10 cellular contexts compared by ENCODE assay signal in genomic region chr17:19669680-19670079, GRCh38. TPM values are rescaled to one million over a fixed set of nuclear protein-coding genes. Genes with fewer than 3 reads are reported as not detected.
"Had no signal": no experiment of that assay in that cellular context is flagged by ENCODE, and none has a peak within 500 bp of the region (broad histone marks: within the 10 kb centered on the region; RNA-seq: fewer than 3 reads in every experiment).

No MANE protein-coding gene starts in this region.

RNA-seq across cellular contexts. Expression of gene SLC47A2, which starts 46.7 kb away (rescaled TPM):
- total RNA-seq: activated CD4-positive, alpha-beta memory T cell treated with anti-CD3 and anti-CD28 coated beads, Interleukin-2, amount 10 ng/mL, durations not matched to agents 7 days and 5 days; activated CD4-positive, alpha-beta T cell treated with anti-CD3 and anti-CD28 coated beads for 36 hours; activated CD4-positive, alpha-beta T cell treated with anti-CD3 and anti-CD28 coated beads, Interleukin-2, amount 10 ng/mL, durations not matched to agents 7 days and 5 days; activated CD8-positive, alpha-beta memory T cell treated with anti-CD3 and anti-CD28 coated beads, Interleukin-2, amount 10 ng/mL, durations not matched to agents 7 days and 5 days; activated CD8-positive, alpha-beta T cell treated with anti-CD3 and anti-CD28 coated beads, Interleukin-2, amount 10 ng/mL, durations not matched to agents 7 days and 5 days; activated naive CD8-positive, alpha-beta T cell treated with anti-CD3 and anti-CD28 coated beads, Interleukin-2, amount 10 ng/mL, durations not matched to agents 7 days and 5 days; activated T-helper 2 cell treated with anti-CD3 and anti-CD28 coated beads, Interferon-gamma antibody, Interleukin-2, Interleukin-4, amounts not matched to agents 10 μg/mL and 5 μg/mL and 100 μg/mL, durations not matched to agents 14 hours and 24 hours and 36 hours; ascending aorta; chondrocyte had no signal
- polyA plus RNA-seq: adipose tissue had no signal
